In the genomic region with DNA sequence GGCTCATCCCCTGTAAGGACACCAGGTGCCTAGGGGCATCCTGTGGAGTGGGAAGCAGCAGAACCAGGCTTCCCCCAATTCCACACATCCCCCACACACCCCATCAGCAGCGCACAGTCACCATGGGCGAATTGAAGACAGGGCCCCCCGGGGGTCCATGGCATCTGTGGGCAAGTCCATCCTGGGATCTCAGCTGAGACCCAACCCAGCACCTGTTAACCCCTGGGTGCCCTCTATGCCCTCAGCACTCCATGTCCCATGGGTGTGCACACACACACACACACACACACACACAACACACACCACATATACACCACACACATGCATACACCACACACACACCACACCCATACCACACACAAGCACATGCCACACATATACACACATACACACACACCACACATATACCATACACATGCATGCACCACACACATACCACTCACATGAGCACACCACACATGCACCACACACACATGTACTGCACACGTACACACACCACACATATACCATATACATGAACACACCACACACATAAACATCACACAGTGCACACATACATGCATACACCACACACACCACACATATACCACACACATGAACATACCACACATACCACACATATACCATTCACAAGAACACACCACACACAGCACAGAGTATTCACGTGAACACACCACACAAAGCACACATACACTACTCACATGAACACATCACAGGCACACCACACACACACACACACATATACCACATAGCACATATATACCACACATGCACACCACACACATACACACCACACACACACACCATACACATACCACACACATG, we compare ENCODE assay signal across 1 cellular context.
TF ChIP-seq lines count a peak whose summit lies in the region.

No MANE protein-coding gene starts in this region.

TF ChIP-seq in IMR-90, 13 proteins besides CTCF, POLR2A, EP300 and RAD21:
- TF ChIP-seq, protein P1, sequence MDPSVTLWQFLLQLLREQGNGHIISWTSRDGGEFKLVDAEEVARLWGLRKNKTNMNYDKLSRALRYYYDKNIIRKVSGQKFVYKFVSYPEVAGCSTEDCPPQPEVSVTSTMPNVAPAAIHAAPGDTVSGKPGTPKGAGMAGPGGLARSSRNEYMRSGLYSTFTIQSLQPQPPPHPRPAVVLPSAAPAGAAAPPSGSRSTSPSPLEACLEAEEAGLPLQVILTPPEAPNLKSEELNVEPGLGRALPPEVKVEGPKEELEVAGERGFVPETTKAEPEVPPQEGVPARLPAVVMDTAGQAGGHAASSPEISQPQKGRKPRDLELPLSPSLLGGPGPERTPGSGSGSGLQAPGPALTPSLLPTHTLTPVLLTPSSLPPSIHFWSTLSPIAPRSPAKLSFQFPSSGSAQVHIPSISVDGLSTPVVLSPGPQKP (IDR thresholded peaks at IDR 0.05; ENCODE audit: borderline replicate concordance, low read depth, low read length): no peak
TF ChIP-seq in IMR-90: peak in this region for 0.
